In the genomic region with DNA sequence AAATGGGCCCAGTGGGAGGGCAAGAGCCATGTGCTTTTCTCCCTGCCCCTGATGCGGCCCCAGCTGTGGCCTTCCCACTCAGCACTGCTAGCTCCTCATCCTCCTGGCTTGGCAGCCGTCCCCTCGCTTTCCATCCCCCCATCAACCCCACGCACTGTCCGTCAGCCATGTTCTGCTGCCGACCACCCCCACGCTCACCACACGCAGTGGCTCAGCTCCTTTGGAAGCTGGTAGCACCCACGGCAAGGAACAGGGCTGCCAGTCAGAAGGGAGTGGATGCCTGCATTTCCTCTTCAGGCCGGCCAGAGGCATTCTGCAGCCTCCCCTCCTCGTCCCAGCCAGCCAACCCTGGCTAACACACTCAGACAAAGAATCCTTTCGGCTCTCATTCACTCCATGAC, we compare ENCODE assay signal across 12 cellular contexts. TPM values are rescaled to one million over a fixed set of nuclear protein-coding genes. Genes with fewer than 3 reads are reported as not detected.
DNase-seq lines count a peak whose midpoint lies in the region; ATAC-seq and TF ChIP-seq lines count a peak whose summit lies in the region.
"Had no signal": no experiment of that assay in that cellular context is flagged by ENCODE, and none has a peak within 500 bp of the region (broad histone marks: within the 10 kb centered on the region; RNA-seq: fewer than 3 reads in every experiment).

No MANE protein-coding gene starts in this region.

- H3K36me3 ChIP-seq in transverse colon: peaks cover 0 to 40% (median 13%) of the 10 kb centered on the region in 4 donors

- no peak for TF ChIP-seq EP300 in transverse colon (IDR thresholded peaks at IDR 0.05; ENCODE audit: low read depth)

- no peak overlapping the region for H3K4me3 Mint-ChIP-seq in activated naive CD8-positive, alpha-beta T cell
- no peak overlapping the region for H3K4me3 Mint-ChIP-seq in activated naive CD8-positive, alpha-beta T cell treated with anti-CD3 and anti-CD28 coated beads, Interleukin-2, amount 50 U/mL, for 24 hours

- intact Hi-C loops in transverse colon (cut with DNase I; ENCODE audit: low total_unique reads) (no loop called here), left colon (cut with DNase I, micrococcal nuclease) (no loop called here)

- peak overlapping the region; percentile 30 for H3K27ac Mint-ChIP-seq in activated naive CD8-positive, alpha-beta T cell
- H3K27ac Mint-ChIP-seq in activated naive CD8-positive, alpha-beta T cell treated with anti-CD3 and anti-CD28 coated beads, Interleukin-2, amount 50 U/mL, for 24 hours: no peak overlapping the region

- DNase-seq in DMS 273 treated with DMSO at 0.1 percent for 48 hours (lab: John Stamatoyannopoulos, UW) (peak; percentile 80), DMS 273 (lab: John Stamatoyannopoulos, UW; ENCODE audit: unreplicated experiment) (no peak), islet precursor cell (peak; percentile 27), transverse colon (peak; percentile 6), left colon (no peak)
- no peak for DNase-seq in activated naive CD8-positive, alpha-beta T cell treated with anti-CD3 and anti-CD28 coated beads, Interleukin-2, amount 50 U/mL, for 24 hours
- DNase-seq: activated CD8-positive, alpha-beta memory T cell treated with anti-CD3 and anti-CD28 coated beads, Interleukin-2, amount 50 U/mL, for 4 hours; COR-L47; mesendoderm had no signal

- peaks cover 19 to 45% (median 23%) of the 10 kb centered on the region in 4 donors for H3K4me1 ChIP-seq in transverse colon

- 94 to 100% methylated on average over 1 to 12 of the region's 12 CpGs for WGBS in transverse colon (ENCODE audit: low coverage in 1 of 2), 2 donors

- no peaks in the 10 kb centered on the region for H3K27me3 ChIP-seq in transverse colon

- no peak overlapping the region for H3K27ac ChIP-seq in transverse colon
- H3K27ac ChIP-seq: 22Rv1 had no signal

- H3K4me1 Mint-ChIP-seq in activated naive CD8-positive, alpha-beta T cell (ENCODE audit: low read depth): peaks cover 54% of the 10 kb centered on the region
- peaks cover 67% of the 10 kb centered on the region for H3K4me1 Mint-ChIP-seq in activated naive CD8-positive, alpha-beta T cell treated with anti-CD3 and anti-CD28 coated beads, Interleukin-2, amount 50 U/mL, for 24 hours

- H3K27me3 Mint-ChIP-seq in activated naive CD8-positive, alpha-beta T cell: no peaks in the 10 kb centered on the region
- H3K27me3 Mint-ChIP-seq in activated naive CD8-positive, alpha-beta T cell treated with anti-CD3 and anti-CD28 coated beads, Interleukin-2, amount 50 U/mL, for 24 hours: no peaks in the 10 kb centered on the region

- H3K9me3 ChIP-seq in transverse colon: no peaks in the 10 kb centered on the region

- TF ChIP-seq CTCF in transverse colon (IDR thresholded peaks at IDR 0.05): no peak

- no peak overlapping the region for H3K4me3 ChIP-seq in transverse colon

- no peak for TF ChIP-seq POLR2A in transverse colon (IDR thresholded peaks at IDR 0.05)

- ATAC-seq in activated naive CD8-positive, alpha-beta T cell treated with anti-CD3 and anti-CD28 coated beads, Interleukin-2, amount 50 U/mL, for 24 hours: no peak
- ATAC-seq in HG02642 (IDR thresholded peaks at IDR 0.05; ENCODE audit: poor library complexity, unreplicated experiment): no peak
- no peak for ATAC-seq in left colon

- peaks cover 6% of the 10 kb centered on the region for H3K36me3 Mint-ChIP-seq in activated naive CD8-positive, alpha-beta T cell
- peaks cover 63% of the 10 kb centered on the region for H3K36me3 Mint-ChIP-seq in activated naive CD8-positive, alpha-beta T cell treated with anti-CD3 and anti-CD28 coated beads, Interleukin-2, amount 50 U/mL, for 24 hours (ENCODE audit: low read depth)

- in situ Hi-C loops in transverse colon (cut with MboI; ENCODE audit: low pct_ligation_motif_present in 1 of 4, low pct_unique_long_range_greater_than_20kb in 1 of 4, low sequenced_read_pairs in 3 of 4): no loop called here

- H3K9me3 Mint-ChIP-seq in activated naive CD8-positive, alpha-beta T cell (ENCODE audit: low read depth): no peaks in the 10 kb centered on the region
- no peaks in the 10 kb centered on the region for H3K9me3 Mint-ChIP-seq in activated naive CD8-positive, alpha-beta T cell treated with anti-CD3 and anti-CD28 coated beads, Interleukin-2, amount 50 U/mL, for 24 hours

RNA-seq across cellular contexts. Expression of a gene that starts 6.3 kb away (rescaled TPM):
- total RNA-seq in transverse colon: 100 to 1,000 TPM; 160 to 923 (median 194) TPM
- total RNA-seq in left colon: 100 to 1,000 TPM; 250 to 278 TPM

RNA-seq across cellular contexts. Expression of a gene that starts 17.4 kb away (rescaled TPM):
- total RNA-seq in transverse colon: 1 to 10 TPM in 2 of 4 donors, under 1 TPM in 1, not detected in 1; 0.55 to 2.4 (median 2.2) TPM
- total RNA-seq in left colon: 1 to 10 TPM in 1 of 2 donors, under 1 TPM in 1; 0.58 to 1.6 TPM

RNA-seq across cellular contexts. Expression of a gene that starts 28.6 kb away (rescaled TPM):
- total RNA-seq in transverse colon (not detected), left colon (not detected)

RNA-seq across cellular contexts. Expression of a gene that starts 53.5 kb away (rescaled TPM):
- total RNA-seq in transverse colon (10 to 100 TPM in 1 of 4 donors, 1 to 10 TPM in 3; 5.3 to 27.1 (median 7.5) TPM), left colon (1 to 10 TPM; 1.1 to 7.8 TPM)

Comparison
In these comparisons a context has a peak if more than half of its experiments do, and no peak if none do; other contexts are left out.
1. DNase-seq: peak in DMS 273 treated with DMSO at 0.1 percent for 48 hours (single experiment), islet precursor cell (single experiment) and transverse colon (single experiment); none in DMS 273 (single experiment), activated naive CD8-positive, alpha-beta T cell treated with anti-CD3 and anti-CD28 coated beads, Interleukin-2, amount 50 U/mL, for 24 hours (single experiment) and left colon (0 of 2).